12 cellular contexts compared by ENCODE assay signal in the genomic region with DNA sequence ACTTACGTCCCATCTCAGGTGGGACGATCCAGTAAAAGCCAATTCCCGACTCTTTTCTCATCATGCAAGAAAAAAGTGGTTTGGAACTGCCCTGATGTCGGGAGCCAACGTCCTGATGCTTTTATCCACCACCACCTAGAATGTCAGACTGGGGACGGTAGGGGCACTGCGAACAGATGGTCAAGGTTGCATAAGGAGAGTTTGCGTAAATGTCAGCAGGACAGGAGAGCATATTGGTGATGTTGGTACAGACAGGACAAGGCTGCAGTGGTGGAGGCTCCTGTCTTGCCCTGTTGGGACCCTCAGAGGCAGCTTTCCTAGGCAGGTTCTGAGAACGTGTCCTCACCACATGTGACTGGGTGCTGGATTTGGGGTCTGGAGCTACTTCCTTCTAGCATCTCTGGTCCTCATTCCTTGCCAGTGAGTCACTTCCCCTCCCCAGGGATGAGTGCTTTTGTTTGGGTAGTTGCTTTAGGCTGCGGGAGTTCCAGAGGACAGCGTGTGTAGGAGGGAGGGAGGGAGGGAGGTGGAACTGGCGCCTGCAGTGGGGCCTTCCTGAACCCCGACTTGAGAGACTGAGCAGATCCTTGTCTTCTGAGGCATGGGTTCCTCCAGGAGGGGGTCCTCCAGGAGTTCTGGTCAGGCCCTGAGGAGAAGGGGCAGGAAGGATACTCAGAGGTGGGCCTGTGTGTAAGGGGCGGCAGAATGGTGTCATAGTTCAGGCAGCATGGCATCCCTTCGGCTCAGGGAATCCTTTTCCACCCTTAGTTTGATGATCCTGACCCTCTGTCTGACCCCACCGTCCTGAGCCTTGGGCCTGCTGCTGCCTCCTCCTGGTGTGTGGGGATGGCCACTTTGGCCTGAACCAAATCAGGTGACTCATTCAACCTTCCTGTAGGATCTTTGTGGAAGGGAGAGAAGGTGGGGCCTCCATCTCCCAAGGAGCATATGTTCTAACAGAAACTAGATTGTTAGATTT. TPM values are rescaled to one million over a fixed set of nuclear protein-coding genes. Genes with fewer than 3 reads are reported as not detected.
DNase-seq lines count a peak whose midpoint lies in the region; ATAC-seq, FAIRE-seq and TF ChIP-seq lines count a peak whose summit lies in the region.
"Had no signal": no experiment of that assay in that cellular context is flagged by ENCODE, and none has a peak within 500 bp of the region (broad histone marks: within the 10 kb centered on the region; RNA-seq: fewer than 3 reads in every experiment).

No MANE protein-coding gene starts in this region.

- H3K27me3 Mint-ChIP-seq in astrocyte (ENCODE audit: low read depth, unreplicated experiment), result no peaks in the 10 kb centered on the region
- H3K27me3 Mint-ChIP-seq in stimulated activated memory B cell treated with anti-CD40 and anti-IgM and Interleukin-4, amounts not matched to agents 10 μg/mL and 1 μg/mL and 100 μg/mL, for 72 hours, result no peaks in the 10 kb centered on the region

- no peak; the same call in 1 of the 3 replicates for TF ChIP-seq CTCF in A549 (IDR thresholded peaks at IDR 0.05)
- TF ChIP-seq CTCF in astrocyte (IDR thresholded peaks at IDR 0.05; ENCODE audit: insufficient read depth, low read depth, low read length), result peak; percentile 10

- H3K27ac ChIP-seq in A549 (peak overlapping the region; percentile 86 to 89), astrocyte (ENCODE audit: low read depth, low read length) (peak overlapping the region; percentile 73), right cardiac atrium (ENCODE audit: low read length) (peak overlapping the region; percentile 43)

- H3K27me3 ChIP-seq in astrocyte (ENCODE audit: insufficient read depth, low read length) (no peaks in the 10 kb centered on the region), right cardiac atrium (ENCODE audit: control insufficient read depth, insufficient read depth) (no peaks in the 10 kb centered on the region)

- no peak for FAIRE-seq in A549 (lab: Jason Lieb, UNC)
- FAIRE-seq in astrocyte (lab: Jason Lieb, UNC), result peak; percentile 26

- H3K79me2 ChIP-seq in astrocyte (ENCODE audit: insufficient read depth, low read length), result peaks cover 2% of the 10 kb centered on the region

- CTCF ChIA-PET in A549 (lab: Yijun Ruan, JAX), result interaction anchor here (0.9 to 1.2 kb wide), 3 partner anchors 9 to 16 kb away, joined by 3 read pairs; no protein-coding TSS in a partner anchor

- 0 out of 5 replicates have a peak, but pooled peaks have one; percentile 6 to 18 for TF ChIP-seq RAD21 in A549 (conservative IDR thresholded peaks at IDR 0.05 in 1 of 2, IDR thresholded peaks at IDR 0.05 in 1 of 2)

- H3K27ac Mint-ChIP-seq in astrocyte (ENCODE audit: unreplicated experiment), result peak overlapping the region; percentile 84
- H3K27ac Mint-ChIP-seq in stimulated activated memory B cell treated with anti-CD40 and anti-IgM and Interleukin-4, amounts not matched to agents 10 μg/mL and 1 μg/mL and 100 μg/mL, for 72 hours, result no peak overlapping the region

- no peaks in the 10 kb centered on the region for H3K9me3 Mint-ChIP-seq in astrocyte (ENCODE audit: unreplicated experiment)
- peaks cover 3% of the 10 kb centered on the region for H3K9me3 Mint-ChIP-seq in stimulated activated memory B cell treated with anti-CD40 and anti-IgM and Interleukin-4, amounts not matched to agents 10 μg/mL and 1 μg/mL and 100 μg/mL, for 72 hours

- TF ChIP-seq POLR2A in A549 (IDR thresholded peaks at IDR 0.05; ENCODE audit: low read length), result no peak

- TF ChIP-seq EP300 in A549 (IDR thresholded peaks at IDR 0.05), result peak in 1 of 2 experiments; percentile 30; a peak in 1 of 5 replicates

- H3K4me3 ChIP-seq in A549 (no peak overlapping the region), astrocyte (ENCODE audit: insufficient read depth, low read depth, low read length) (no peak overlapping the region), right cardiac atrium (ENCODE audit: low read length) (no peak overlapping the region)

- intact Hi-C loops in right cardiac atrium (cut with DNase I), result no loop called here

- peaks cover 19% of the 10 kb centered on the region for H3K4me1 Mint-ChIP-seq in astrocyte (ENCODE audit: low read depth, unreplicated experiment)
- no peaks in the 10 kb centered on the region for H3K4me1 Mint-ChIP-seq in stimulated activated memory B cell treated with anti-CD40 and anti-IgM and Interleukin-4, amounts not matched to agents 10 μg/mL and 1 μg/mL and 100 μg/mL, for 72 hours

- POLR2A ChIA-PET in A549 (lab: Yijun Ruan, JAX), result interaction anchor here (0.7 to 1.3 kb wide), 3 partner anchors 14 to 272 kb away, joined by 3 to 7 read pairs (median 3); no protein-coding TSS in a partner anchor

- H3K36me3 ChIP-seq in astrocyte (ENCODE audit: insufficient read depth, low read length), result no peaks in the 10 kb centered on the region

- no peaks in the 10 kb centered on the region for H3K36me3 Mint-ChIP-seq in astrocyte (ENCODE audit: low read depth, unreplicated experiment)
- no peaks in the 10 kb centered on the region for H3K36me3 Mint-ChIP-seq in stimulated activated memory B cell treated with anti-CD40 and anti-IgM and Interleukin-4, amounts not matched to agents 10 μg/mL and 1 μg/mL and 100 μg/mL, for 72 hours

- H3K4me2 ChIP-seq in A549 (peak overlapping the region; percentile 77), astrocyte (ENCODE audit: low read length) (peak overlapping the region; percentile 66)

- H3K9ac ChIP-seq in astrocyte (ENCODE audit: low read length), result peak overlapping the region; percentile 48

- peak; percentile 74 to 85 for ATAC-seq in A549
- ATAC-seq in right cardiac atrium, result peak; percentile 48 to 79
- no peak for ATAC-seq in stimulated activated memory B cell treated with anti-CD40 and anti-IgM and Interleukin-4, amounts not matched to agents 10 μg/mL and 1 μg/mL and 100 μg/mL, for 72 hours

- DNase-seq in A549 (ENCODE audit: low read depth in 1 of 2, low spot score in 1 of 2) (peak; percentile 70 to 84), HT-29 (ENCODE audit: low spot score) (peak; percentile 26), astrocyte (ENCODE audit: low read depth) (peak; percentile 83), right cardiac atrium (no peak), GM19240 (ENCODE audit: insufficient read length, low spot score) (no peak), DMS53 (lab: John Stamatoyannopoulos, UW) (no peak), hippocampal formation (lab: John Stamatoyannopoulos, UW) (no peak)
- DNase-seq: activated T-cell treated with anti-CD3 and anti-CD28 coated beads for 4 hours, C1 segment of cervical spinal cord, MM.1S, SHP77 treated with DMSO at 0.1 percent for 48 hours had no signal

- no peaks in the 10 kb centered on the region for H3K9me3 ChIP-seq in A549
- no peaks in the 10 kb centered on the region for H3K9me3 ChIP-seq in astrocyte (ENCODE audit: insufficient read depth, low read depth, low read length)
- no peaks in the 10 kb centered on the region for H3K9me3 ChIP-seq in right cardiac atrium (ENCODE audit: control insufficient read depth, low read length)

- H4K20me1 ChIP-seq in astrocyte (ENCODE audit: insufficient read depth, low read length), result no peaks in the 10 kb centered on the region

- H2AFZ ChIP-seq in astrocyte (ENCODE audit: low read depth, low read length), result peak overlapping the region; percentile 72

- peaks cover 61% of the 10 kb centered on the region for H3K4me1 ChIP-seq in A549
- peaks cover 35% of the 10 kb centered on the region for H3K4me1 ChIP-seq in astrocyte (ENCODE audit: insufficient read depth, low read length)
- H3K4me1 ChIP-seq in right cardiac atrium (ENCODE audit: control insufficient read depth, insufficient read depth, low read length), result peaks cover 11% of the 10 kb centered on the region

- H3K4me3 Mint-ChIP-seq in astrocyte (ENCODE audit: unreplicated experiment), result no peak overlapping the region
- no peak overlapping the region for H3K4me3 Mint-ChIP-seq in stimulated activated memory B cell treated with anti-CD40 and anti-IgM and Interleukin-4, amounts not matched to agents 10 μg/mL and 1 μg/mL and 100 μg/mL, for 72 hours

- WGBS in A549 (ENCODE audit: missing lambda C conversion rate), result 50% methylated on average over 16 of the region's 16 CpGs
- 62% methylated on average over 16 of the region's 16 CpGs for WGBS in right cardiac atrium

TF ChIP-seq in A549, 52 proteins besides CTCF, POLR2A, EP300 and RAD21 (continues in another document):
- TF ChIP-seq JUNB (IDR thresholded peaks at IDR 0.05) (peak; percentile 61; the same call in 1 of the 2 replicates), HOXB5 (CRISPR knock-in tag; IDR thresholded peaks at IDR 0.05) (0 out of 2 replicates have a peak, but pooled peaks have one; percentile 33), CBX2 (IDR thresholded peaks at IDR 0.05; ENCODE audit: borderline replicate concordance, low read depth) (no peak), NPAS2 (CRISPR knock-in tag; IDR thresholded peaks at IDR 0.05; ENCODE audit: borderline replicate concordance) (no peak), GATA3 (IDR thresholded peaks at IDR 0.05; ENCODE audit: borderline replicate concordance) (peak; percentile 39; the same call in 1 of the 2 replicates), JUN (IDR thresholded peaks at IDR 0.05) (peak; percentile 45 to 74; a peak in 2 of 5 replicates)
- TF ChIP-seq, protein P1, sequence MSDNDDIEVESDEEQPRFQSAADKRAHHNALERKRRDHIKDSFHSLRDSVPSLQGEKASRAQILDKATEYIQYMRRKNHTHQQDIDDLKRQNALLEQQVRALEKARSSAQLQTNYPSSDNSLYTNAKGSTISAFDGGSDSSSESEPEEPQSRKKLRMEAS (IDR thresholded peaks at IDR 0.05), result peak; percentile 75; the same call in 1 of the 2 replicates
- TF ChIP-seq, protein P2, sequence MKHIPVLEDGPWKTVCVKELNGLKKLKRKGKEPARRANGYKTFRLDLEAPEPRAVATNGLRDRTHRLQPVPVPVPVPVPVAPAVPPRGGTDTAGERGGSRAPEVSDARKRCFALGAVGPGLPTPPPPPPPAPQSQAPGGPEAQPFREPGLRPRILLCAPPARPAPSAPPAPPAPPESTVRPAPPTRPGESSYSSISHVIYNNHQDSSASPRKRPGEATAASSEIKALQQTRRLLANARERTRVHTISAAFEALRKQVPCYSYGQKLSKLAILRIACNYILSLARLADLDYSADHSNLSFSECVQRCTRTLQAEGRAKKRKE (CRISPR knock-in tag; IDR thresholded peaks at IDR 0.05; ENCODE audit: low read depth), result peak; percentile 23; the same call in 1 of the 2 replicates

RNA-seq across cellular contexts. Expression of a gene that starts 21.2 kb away (rescaled TPM):
- polyA plus RNA-seq in A549 (2011; rRNA removed) (40.7 and 47.4 TPM in 2 replicates), A549 (2017; fragmentation: RNase III; extraction: RNeasy Plus Mini Kit Qiagen cat#74134 plus additional on column Dnase treatment) (14.6 to 15.8 TPM (median 15.3 TPM) in 3 replicates), right cardiac atrium (40.5 TPM)
- polyA plus RNA-seq in A549 (2012; cell fraction: cytosol; rRNA removed), result 11.8 and 13.5 TPM in 2 replicates
- polyA plus RNA-seq in A549 (2012; cell fraction: nucleus; rRNA removed), result 29.7 and 30.3 TPM in 2 replicates
- polyA minus RNA-seq in A549 (2011; rRNA and poly(A)+ RNA removed), result 79.8 and 103 TPM in 2 replicates
- total RNA-seq in HT-29 (2014; rRNA removed; shearing (Covaris generic)), result 19.5 and 31.9 TPM in 2 replicates
- total RNA-seq in astrocyte (0.99 and 2.5 TPM in 2 replicates), right cardiac atrium (10 to 100 TPM; 63.6 to 93.8 (median 73.8) TPM)

Comparison
In these comparisons a context has a peak if more than half of its experiments do, and no peak if none do; other contexts are left out.
1. DNase-seq: peak in A549 (2 of 2), HT-29 (single experiment) and astrocyte (single experiment); none in right cardiac atrium (0 of 3), GM19240 (single experiment), DMS53 (single experiment) and hippocampal formation (0 of 2).
2. Peak in every context shown above with its lines, with median percentiles within 50 percentile points of each other: H3K27ac ChIP-seq.